In genomic region chr10:102812213-102812876, GRCh38 we compare ENCODE assay signal across 12 cellular contexts. TPM values are rescaled to one million over a fixed set of nuclear protein-coding genes. Genes with fewer than 3 reads are reported as not detected.
A peak's percentile ranks its signal among the peaks of the same experiment; 100 is the strongest.
DNase-seq lines count a peak whose midpoint lies in the region; FAIRE-seq and TF ChIP-seq lines count a peak whose summit lies in the region.
"Had no signal": no experiment of that assay in that cellular context is flagged by ENCODE, and none has a peak within 500 bp of the region (broad histone marks: within the 10 kb centered on the region; RNA-seq: fewer than 3 reads in every experiment).

No MANE protein-coding gene starts in this region.

- no peak overlapping the region for H3K4me3 ChIP-seq in bronchial epithelial cell (ENCODE audit: low read depth, low read length)
- H3K4me3 ChIP-seq in skin epidermis, result no peak overlapping the region

- peak; percentile 60 for FAIRE-seq in bronchial epithelial cell (lab: Jason Lieb, UNC)

- H3K27ac ChIP-seq in skin epidermis, result peak overlapping the region in 15 of 21 experiments; percentile 0 to 94 (median 70)
- H3K27ac ChIP-seq: 22Rv1 had no signal

- peak; percentile 8 for DNase-seq in NK-92 treated with Interleukin-12 subunit alpha and Interleukin-12 subunit beta, amount 100 ng/mL, for 24 hours (lab: John Stamatoyannopoulos, UW)
- no peak for DNase-seq in NK-92 (lab: John Stamatoyannopoulos, UW; ENCODE audit: unreplicated experiment)
- DNase-seq in NOMO-1 treated with dmso at 0.1 percent for 144 hours (lab: John Stamatoyannopoulos, UW; ENCODE audit: unreplicated experiment), result peak; percentile 75
- DNase-seq in bronchial epithelial cell (ENCODE audit: low read depth), result no peak
- no peak for DNase-seq in NCI-H1930 (lab: John Stamatoyannopoulos, UW)
- DNase-seq in DMS79 (lab: John Stamatoyannopoulos, UW), result no peak
- no peak for DNase-seq in NCI-H1436 treated with DMSO at 0.1 percent for 48 hours (lab: John Stamatoyannopoulos, UW)
- DNase-seq: activated gamma-delta T cell treated with Interleukin-2 at 50 U/mL for 16 hours, NCI-H2029 had no signal

- peaks cover 9% of the 10 kb centered on the region for H3K36me3 ChIP-seq in bronchial epithelial cell (ENCODE audit: control insufficient read depth, insufficient read depth, low read length)

- no peak for TF ChIP-seq CTCF in bronchial epithelial cell (IDR thresholded peaks at IDR 0.05; ENCODE audit: insufficient read depth, low read length, severe bottlenecking)

- H3K27me3 ChIP-seq in bronchial epithelial cell (ENCODE audit: control insufficient read depth, insufficient read depth, low read length), result no peaks in the 10 kb centered on the region

RNA-seq across cellular contexts. Expression of gene CYP17A1, which starts 24.9 kb away (rescaled TPM):
- not detected in 2 replicates for total RNA-seq in bronchial epithelial cell
- total RNA-seq: progenitor cell of endocrine pancreas had no signal

RNA-seq across cellular contexts. Expression of gene BORCS7, which starts 41.7 kb away (rescaled TPM):
- total RNA-seq in bronchial epithelial cell, result 11.1 and 12.0 TPM in 2 replicates

RNA-seq across cellular contexts. Expression of gene AS3MT, which starts 56.9 kb away (rescaled TPM):
- 2.1 and 2.6 TPM in 2 replicates for total RNA-seq in bronchial epithelial cell

Comparison
In these comparisons a context has a peak if more than half of its experiments do, and no peak if none do; other contexts are left out.
1. DNase-seq: peak in NK-92 treated with Interleukin-12 subunit alpha and Interleukin-12 subunit beta, amount 100 ng/mL, for 24 hours (single experiment) and NOMO-1 treated with dmso at 0.1 percent for 144 hours (single experiment); none in NK-92 (single experiment), bronchial epithelial cell (single experiment), NCI-H1930 (0 of 2), DMS79 (single experiment) and NCI-H1436 treated with DMSO at 0.1 percent for 48 hours (single experiment).